Comparison of ENCODE assay signal across 10 cellular contexts in genomic region chr19:10601999-10602329, GRCh38. TPM values are rescaled to one million over a fixed set of nuclear protein-coding genes. Genes with fewer than 3 reads are reported as not detected.
DNase-seq lines count a peak whose midpoint lies in the region; ATAC-seq, FAIRE-seq and TF ChIP-seq lines count a peak whose summit lies in the region.
"Had no signal": no experiment of that assay in that cellular context is flagged by ENCODE, and none has a peak within 500 bp of the region (broad histone marks: within the 10 kb centered on the region; RNA-seq: fewer than 3 reads in every experiment).

No MANE protein-coding gene starts in this region.

- dilution Hi-C loops in endothelial cell of umbilical vein (cut with MboI; ENCODE audit: extremely low pct_ligation_motif_present, low sequenced_read_pairs) = no loop called here

- H3K4me2 ChIP-seq in endothelial cell of umbilical vein (ENCODE audit: insufficient read depth, low read length) (no peak overlapping the region), skeletal muscle satellite cell (ENCODE audit: low read length) (peak overlapping the region; percentile 69)

- H3K9me3 ChIP-seq in RWPE2 (ENCODE audit: severe bottlenecking) = no peaks in the 10 kb centered on the region
- no peaks in the 10 kb centered on the region for H3K9me3 ChIP-seq in endothelial cell of umbilical vein (replicated peaks; ENCODE audit: control insufficient read depth, insufficient read depth, low read length)
- H3K9me3 ChIP-seq in skeletal muscle satellite cell (replicated peaks; ENCODE audit: low read length) = no peaks in the 10 kb centered on the region
- H3K9me3 ChIP-seq: prostate gland had no signal

- CTCF ChIA-PET in endothelial cell of umbilical vein (lab: Charles Lee) = interaction anchor here (0.8 to 4.3 kb wide), 9 partner anchors 10 to 94 kb away, joined by 3 to 33 read pairs (median 3); no protein-coding TSS in a partner anchor

- BruUV-seq in endothelial cell of umbilical vein (replicated peaks; lab: Mats Ljungman, UMichigan) = no TSS peak

- peak; percentile 44 for FAIRE-seq in endothelial cell of umbilical vein (lab: Jason Lieb, UNC)

- H3K36me3 ChIP-seq in RWPE2 (ENCODE audit: low read depth) (no peaks in the 10 kb centered on the region), endothelial cell of umbilical vein (ENCODE audit: control insufficient read depth in 2 of 2, extremely low read depth in 1 of 2, insufficient read depth in 2 of 2, low read length in 2 of 2) (no peaks in the 10 kb centered on the region), skeletal muscle satellite cell (ENCODE audit: insufficient read depth, low read length) (peaks cover 5% of the 10 kb centered on the region)
- H3K36me3 ChIP-seq: prostate gland had no signal

- H3K9ac ChIP-seq in endothelial cell of umbilical vein (replicated peaks; ENCODE audit: extremely low read depth, insufficient read depth, low read length) = no peak overlapping the region
- no peak overlapping the region for H3K9ac ChIP-seq in skeletal muscle satellite cell (ENCODE audit: low read depth, low read length)

- H3K4me3 ChIP-seq in RWPE2 (ENCODE audit: severe bottlenecking) = peak overlapping the region; percentile 73
- no peak overlapping the region for H3K4me3 ChIP-seq in endothelial cell of umbilical vein (replicated peaks in 1 of 3; ENCODE audit: insufficient read depth in 1 of 3, low read depth in 1 of 3, low read length in 3 of 3)
- no peak overlapping the region for H3K4me3 ChIP-seq in skeletal muscle satellite cell (ENCODE audit: low read length)

- TF ChIP-seq CTCF in RWPE2 (IDR thresholded peaks at IDR 0.05; ENCODE audit: poor library complexity, severe bottlenecking) (no peak), endothelial cell of umbilical vein (IDR thresholded peaks at IDR 0.05; ENCODE audit: extremely low read depth in 1 of 2, insufficient read depth in 1 of 2, low read depth in 1 of 2, low read length in 2 of 2) (no peak)

- peaks cover 17% of the 10 kb centered on the region for H3K79me2 ChIP-seq in endothelial cell of umbilical vein (ENCODE audit: control insufficient read depth, insufficient read depth, low read length)

- peak; percentile 67 for DNase-seq in NCI-H2029 treated with DMSO at 0.1 percent for 48 hours (lab: John Stamatoyannopoulos, UW)
- no peak for DNase-seq in NCI-H2029 (lab: John Stamatoyannopoulos, UW)
- DNase-seq in RWPE2 (ENCODE audit: low spot score) = no peak
- no peak for DNase-seq in endothelial cell of umbilical vein (ENCODE audit: low read depth, low spot score)
- no peak for DNase-seq in DMS79 (lab: John Stamatoyannopoulos, UW)
- DNase-seq in NCI-H2171 (lab: John Stamatoyannopoulos, UW) = no peak

- no peaks in the 10 kb centered on the region for H4K20me1 ChIP-seq in endothelial cell of umbilical vein (replicated peaks; ENCODE audit: control insufficient read depth, extremely low read depth, insufficient read depth, low read length)

- H3K27me3 ChIP-seq in RWPE2 (ENCODE audit: insufficient read depth, poor library complexity, severe bottlenecking) (no peaks in the 10 kb centered on the region), endothelial cell of umbilical vein (ENCODE audit: control insufficient read depth in 2 of 2, insufficient read depth in 2 of 2, low read length in 2 of 2) (no peaks in the 10 kb centered on the region), skeletal muscle satellite cell (ENCODE audit: control insufficient read depth, insufficient read depth, low read length) (peaks cover 18% of the 10 kb centered on the region)

- intact Hi-C loops in endothelial cell of umbilical vein (cut with micrococcal nuclease) = loop anchor here (2.0 kb wide), 1 partner anchor 23 kb away; the partner anchor contains the start of gene SLC44A2

- no peak overlapping the region for H3K27ac ChIP-seq in RWPE2 (ENCODE audit: poor library complexity, severe bottlenecking)
- H3K27ac ChIP-seq in endothelial cell of umbilical vein (ENCODE audit: insufficient read depth, low read depth, low read length) = no peak overlapping the region

- POLR2A ChIA-PET in endothelial cell of umbilical vein (lab: Charles Lee) = interaction anchor here (0.5 to 0.8 kb wide), 2 partner anchors 25 to 27 kb away, joined by 3 read pairs; no protein-coding TSS in a partner anchor

- peak overlapping the region; percentile 51 for H2AFZ ChIP-seq in endothelial cell of umbilical vein (ENCODE audit: low read depth, low read length)

- ATAC-seq in RWPE2 (ENCODE audit: low read depth) (no peak), GM18909 (IDR thresholded peaks at IDR 0.05; ENCODE audit: poor library complexity, unreplicated experiment) (no peak)

- H3K4me1 ChIP-seq in RWPE2 (ENCODE audit: insufficient read depth, poor library complexity, severe bottlenecking) (peaks cover 20% of the 10 kb centered on the region), endothelial cell of umbilical vein (ENCODE audit: control insufficient read depth, extremely low read depth, insufficient read depth, low read length) (peaks cover 26% of the 10 kb centered on the region), skeletal muscle satellite cell (ENCODE audit: control insufficient read depth, insufficient read depth, low read length) (peaks cover 16% of the 10 kb centered on the region)

- no peak for TF ChIP-seq POLR2A in endothelial cell of umbilical vein (IDR thresholded peaks at IDR 0.05; ENCODE audit: low read depth, low read length)

- no peaks in the 10 kb centered on the region for H3K9me1 ChIP-seq in endothelial cell of umbilical vein (replicated peaks; ENCODE audit: control insufficient read depth, extremely low read depth, insufficient read depth, low read length)

TF ChIP-seq in endothelial cell of umbilical vein, 7 proteins besides CTCF, POLR2A, EP300 and RAD21 (continues in another document):
- TF ChIP-seq EZH2 (IDR thresholded peaks at IDR 0.05; ENCODE audit: borderline replicate concordance, low read depth, low read length, severe bottlenecking) (no peak), GATA2 (IDR thresholded peaks at IDR 0.05; ENCODE audit: insufficient read depth, insufficient read length, low read depth, low read length) (no peak), POLR2AphosphoS5 (IDR thresholded peaks at IDR 0.05; ENCODE audit: insufficient read depth, low read depth, low read length) (no peak), FOS (IDR thresholded peaks at IDR 0.05; ENCODE audit: borderline replicate concordance, insufficient read depth, low read length) (no peak)

RNA-seq across cellular contexts. Expression of gene AP1M2, which starts 14.9 kb away (rescaled TPM):
- total RNA-seq in endothelial cell of umbilical vein = not detected in 2 replicates
- 0.19 TPM in 1 of 2 replicates, not detected in the other for polyA plus RNA-seq in endothelial cell of umbilical vein
- not detected in 2 replicates for polyA plus RNA-seq in endothelial cell of umbilical vein (2011; cell fraction: cytosol; rRNA removed)
- not detected in 2 replicates for polyA plus RNA-seq in endothelial cell of umbilical vein (2011; cell fraction: nucleus; rRNA removed)
- polyA plus RNA-seq in endothelial cell of umbilical vein (2012) = not detected in 2 replicates
- not detected in 2 replicates for polyA minus RNA-seq in endothelial cell of umbilical vein
- polyA minus RNA-seq in endothelial cell of umbilical vein (2011; cell fraction: cytosol; rRNA and poly(A)+ RNA removed) = 15.0 TPM
- polyA minus RNA-seq in endothelial cell of umbilical vein (2011; cell fraction: nucleus; rRNA and poly(A)+ RNA removed) = not detected in 2 replicates
- total RNA-seq in skeletal muscle satellite cell (2012; rRNA removed) = under 0.01 TPM in 1 of 2 replicates, not detected in the other
- total RNA-seq: Right ventricle myocardium superior had no signal

RNA-seq across cellular contexts. Expression of gene SLC44A2, which starts 23.4 kb away (rescaled TPM):
- 130 and 136 TPM in 2 replicates for total RNA-seq in endothelial cell of umbilical vein
- polyA plus RNA-seq in endothelial cell of umbilical vein = 94.2 and 97.7 TPM in 2 replicates
- 73.7 and 79.5 TPM in 2 replicates for polyA plus RNA-seq in endothelial cell of umbilical vein (2011; cell fraction: cytosol; rRNA removed)
- 131 and 148 TPM in 2 replicates for polyA plus RNA-seq in endothelial cell of umbilical vein (2011; cell fraction: nucleus; rRNA removed)
- 104 and 142 TPM in 2 replicates for polyA plus RNA-seq in endothelial cell of umbilical vein (2012)
- 137 and 159 TPM in 2 replicates for polyA minus RNA-seq in endothelial cell of umbilical vein
- polyA minus RNA-seq in endothelial cell of umbilical vein (2011; cell fraction: cytosol; rRNA and poly(A)+ RNA removed) = 66.6 TPM
- 37.4 and 48.8 TPM in 2 replicates for polyA minus RNA-seq in endothelial cell of umbilical vein (2011; cell fraction: nucleus; rRNA and poly(A)+ RNA removed)
- 10.1 and 19.0 TPM in 2 replicates for total RNA-seq in skeletal muscle satellite cell (2012; rRNA removed)

RNA-seq across cellular contexts. Expression of gene CDKN2D, which starts 33.2 kb away (rescaled TPM):
- 5.0 and 5.9 TPM in 2 replicates for total RNA-seq in endothelial cell of umbilical vein
- polyA plus RNA-seq in endothelial cell of umbilical vein = 9.2 and 9.8 TPM in 2 replicates
- 8.2 and 9.1 TPM in 2 replicates for polyA plus RNA-seq in endothelial cell of umbilical vein (2011; cell fraction: cytosol; rRNA removed)
- 3.4 and 3.6 TPM in 2 replicates for polyA plus RNA-seq in endothelial cell of umbilical vein (2011; cell fraction: nucleus; rRNA removed)
- polyA plus RNA-seq in endothelial cell of umbilical vein (2012) = 4.6 and 4.9 TPM in 2 replicates
- polyA minus RNA-seq in endothelial cell of umbilical vein = 4.6 and 6.4 TPM in 2 replicates
- polyA minus RNA-seq in endothelial cell of umbilical vein (2011; cell fraction: cytosol; rRNA and poly(A)+ RNA removed) = 5.0 TPM
- polyA minus RNA-seq in endothelial cell of umbilical vein (2011; cell fraction: nucleus; rRNA and poly(A)+ RNA removed) = 0.53 and 0.82 TPM in 2 replicates
- 4.1 and 5.7 TPM in 2 replicates for total RNA-seq in skeletal muscle satellite cell (2012; rRNA removed)

RNA-seq across cellular contexts. Expression of gene KRI1, which starts 36.2 kb away (rescaled TPM):
- total RNA-seq in endothelial cell of umbilical vein = 23.1 and 25.7 TPM in 2 replicates
- 5.9 and 6.7 TPM in 2 replicates for polyA plus RNA-seq in endothelial cell of umbilical vein
- polyA plus RNA-seq in endothelial cell of umbilical vein (2011; cell fraction: cytosol; rRNA removed) = 8.3 and 8.6 TPM in 2 replicates
- 26.1 and 35.5 TPM in 2 replicates for polyA plus RNA-seq in endothelial cell of umbilical vein (2011; cell fraction: nucleus; rRNA removed)
- polyA plus RNA-seq in endothelial cell of umbilical vein (2012) = 17.3 TPM in 2 replicates
- 6.4 and 7.1 TPM in 2 replicates for polyA minus RNA-seq in endothelial cell of umbilical vein
- polyA minus RNA-seq in endothelial cell of umbilical vein (2011; cell fraction: cytosol; rRNA and poly(A)+ RNA removed) = 45.5 TPM
- 8.1 and 9.4 TPM in 2 replicates for polyA minus RNA-seq in endothelial cell of umbilical vein (2011; cell fraction: nucleus; rRNA and poly(A)+ RNA removed)
- 7.0 and 8.6 TPM in 2 replicates for total RNA-seq in skeletal muscle satellite cell (2012; rRNA removed)

RNA-seq across cellular contexts. Expression of gene ILF3, which starts 52.2 kb away (rescaled TPM):
- total RNA-seq in endothelial cell of umbilical vein = 425 and 459 TPM in 2 replicates
- 186 and 187 TPM in 2 replicates for polyA plus RNA-seq in endothelial cell of umbilical vein
- polyA plus RNA-seq in endothelial cell of umbilical vein (2011; cell fraction: cytosol; rRNA removed) = 184 and 201 TPM in 2 replicates
- 1,067 and 1,150 TPM in 2 replicates for polyA plus RNA-seq in endothelial cell of umbilical vein (2011; cell fraction: nucleus; rRNA removed)
- 204 and 280 TPM in 2 replicates for polyA plus RNA-seq in endothelial cell of umbilical vein (2012)
- 170 and 173 TPM in 2 replicates for polyA minus RNA-seq in endothelial cell of umbilical vein
- polyA minus RNA-seq in endothelial cell of umbilical vein (2011; cell fraction: cytosol; rRNA and poly(A)+ RNA removed) = 90.8 TPM
- 213 and 219 TPM in 2 replicates for polyA minus RNA-seq in endothelial cell of umbilical vein (2011; cell fraction: nucleus; rRNA and poly(A)+ RNA removed)
- total RNA-seq in skeletal muscle satellite cell (2012; rRNA removed) = 125 and 135 TPM in 2 replicates
